ENCODE assay signal across 8 cellular contexts in the genomic region with DNA sequence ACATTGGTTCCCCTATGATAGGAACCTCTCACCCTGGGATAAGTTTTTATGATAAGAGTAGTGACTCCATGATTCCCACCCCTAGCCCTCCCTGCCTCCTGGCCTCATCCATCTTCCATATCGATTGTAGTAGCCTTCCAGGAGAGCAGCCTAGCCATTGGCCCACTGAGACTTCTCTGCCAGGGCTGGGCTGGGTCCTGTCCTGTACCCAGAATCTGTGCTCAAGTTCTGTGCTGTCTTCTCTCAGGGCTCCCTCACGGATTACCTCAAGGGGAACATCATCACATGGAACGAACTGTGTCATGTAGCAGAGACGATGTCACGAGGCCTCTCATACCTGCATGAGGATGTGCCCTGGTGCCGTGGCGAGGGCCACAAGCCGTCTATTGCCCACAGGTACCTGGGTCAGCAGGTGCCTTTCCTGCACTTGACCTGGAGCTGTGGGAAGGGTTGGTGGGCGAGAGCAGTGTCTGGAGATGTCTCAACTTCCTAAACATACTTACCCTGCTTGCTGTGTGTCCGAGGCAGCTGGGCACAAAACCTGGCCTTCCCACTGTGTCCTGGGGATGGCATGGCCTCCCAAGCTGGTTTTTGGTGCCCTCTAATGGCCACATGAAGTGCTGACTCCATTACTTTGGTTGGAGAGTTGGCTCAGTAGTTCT. TPM values are rescaled to one million over a fixed set of nuclear protein-coding genes. Genes with fewer than 3 reads are reported as not detected.
DNase-seq lines count a peak whose midpoint lies in the region; ATAC-seq, FAIRE-seq and TF ChIP-seq lines count a peak whose summit lies in the region.

No MANE protein-coding gene starts in this region.

- no peaks in the 10 kb centered on the region for H3K4me1 ChIP-seq in CD4-positive, CD25-positive, alpha-beta regulatory T cell (ENCODE audit: control insufficient read depth, insufficient read depth, low read length, poor library complexity, severe bottlenecking)
- peaks cover 0 to 2% of the 10 kb centered on the region in 2 donors for H3K4me1 ChIP-seq in kidney (ENCODE audit: control insufficient read depth in 1 of 2, insufficient read depth in 1 of 2, low read depth in 1 of 2, low read length in 2 of 2)

- peak; percentile 46 to 49 for ATAC-seq in CD4-positive, CD25-positive, alpha-beta regulatory T cell (ENCODE audit: low read depth in 2 of 2)

- peaks cover 0 to 4% (median under 1%) of the 10 kb centered on the region in 4 donors for H3K4me1 Mint-ChIP-seq in CD4-positive, CD25-positive, alpha-beta regulatory T cell

- H3K27ac ChIP-seq in CD4-positive, CD25-positive, alpha-beta regulatory T cell (ENCODE audit: insufficient read depth, low read length, poor library complexity, severe bottlenecking) = no peak overlapping the region
- H3K27ac ChIP-seq in kidney (ENCODE audit: low read depth in 2 of 2, low read length in 2 of 2) = no peak overlapping the region

- DNase-seq in CD4-positive, CD25-positive, alpha-beta regulatory T cell = peak; percentile 21 to 59 (median 45)
- peak; percentile 55 for DNase-seq in GM19240 (ENCODE audit: insufficient read length, low spot score)
- DNase-seq in Kasumi-1 (lab: John Stamatoyannopoulos, UW) = peak; percentile 50 to 54
- DNase-seq in T1000 (lab: John Stamatoyannopoulos, UW) = peak; percentile 42
- DNase-seq in central memory CD4-positive, alpha-beta T cell = peak; percentile 37
- DNase-seq in kidney = no peak
- peak in 2 of 3 donors; percentile 8 to 13 for DNase-seq in stimulated activated CD4-positive, alpha-beta T cell treated with anti-CD3 and anti-CD28 coated beads, TNF-alpha, amount 100 ng/mL, for 1 hour (ENCODE audit: low read depth in 3 of 3, low spot score in 1 of 3)
- no peak for DNase-seq in NCI-H187 treated with DMSO at 0.1 percent for 48 hours (lab: John Stamatoyannopoulos, UW)

- peak overlapping the region in 1 of 3 donors; percentile 10 for H3K27ac Mint-ChIP-seq in CD4-positive, CD25-positive, alpha-beta regulatory T cell

- H3K9ac ChIP-seq in kidney (ENCODE audit: low read length in 2 of 2) = no peak overlapping the region

- peaks cover 39% of the 10 kb centered on the region for H3K36me3 ChIP-seq in CD4-positive, CD25-positive, alpha-beta regulatory T cell (ENCODE audit: control insufficient read depth, insufficient read depth, low read length)
- H3K36me3 ChIP-seq in kidney (ENCODE audit: control insufficient read depth in 1 of 2, insufficient read depth in 2 of 2, low read length in 2 of 2) = peaks cover 37 to 38% of the 10 kb centered on the region in 2 donors

- H3K27me3 ChIP-seq in CD4-positive, CD25-positive, alpha-beta regulatory T cell (ENCODE audit: control insufficient read depth, insufficient read depth, low read length) = no peaks in the 10 kb centered on the region

- H3K9me3 Mint-ChIP-seq in CD4-positive, CD25-positive, alpha-beta regulatory T cell = no peaks in the 10 kb centered on the region

- intact Hi-C loops in kidney (cut with DNase I) = no loop called here

- peak; percentile 60 for FAIRE-seq in kidney (lab: Jason Lieb, UNC)

- peak overlapping the region in 1 of 4 donors; percentile 62 for H3K4me3 Mint-ChIP-seq in CD4-positive, CD25-positive, alpha-beta regulatory T cell

- no peaks in the 10 kb centered on the region for H3K27me3 Mint-ChIP-seq in CD4-positive, CD25-positive, alpha-beta regulatory T cell

- no peak overlapping the region for H3K4me3 ChIP-seq in CD4-positive, CD25-positive, alpha-beta regulatory T cell (ENCODE audit: low read depth, low read length)
- H3K4me3 ChIP-seq in kidney (ENCODE audit: low read length in 2 of 2) = no peak overlapping the region

- peaks cover 19% of the 10 kb centered on the region for H3K36me3 Mint-ChIP-seq in CD4-positive, CD25-positive, alpha-beta regulatory T cell

- peak; percentile 86 for TF ChIP-seq CTCF in kidney (IDR thresholded peaks at IDR 0.05; ENCODE audit: borderline replicate concordance, extremely low read depth, insufficient read depth)

- H3K9me3 ChIP-seq in CD4-positive, CD25-positive, alpha-beta regulatory T cell (ENCODE audit: control insufficient read depth in 2 of 2, low read length in 2 of 2) = no peaks in the 10 kb centered on the region
- no peaks in the 10 kb centered on the region for H3K9me3 ChIP-seq in kidney (ENCODE audit: control insufficient read depth in 1 of 2, low read length in 2 of 2)

RNA-seq across cellular contexts. Expression of a gene that starts 16.6 kb away (rescaled TPM):
- total RNA-seq in CD4-positive, CD25-positive, alpha-beta regulatory T cell = 26.0 TPM
- polyA plus RNA-seq in CD4-positive, CD25-positive, alpha-beta regulatory T cell = 1 to 10 TPM; 5.9 to 9.6 (median 8.3) TPM
- total RNA-seq in kidney = 16.4 TPM
- polyA plus RNA-seq in kidney (ENCODE audit: insufficient read depth, low read depth, low replicate concordance) = 5.5 TPM

RNA-seq across cellular contexts. Expression of a gene that starts 25.9 kb away (rescaled TPM):
- 12.7 TPM for total RNA-seq in CD4-positive, CD25-positive, alpha-beta regulatory T cell
- polyA plus RNA-seq in CD4-positive, CD25-positive, alpha-beta regulatory T cell = 1 to 10 TPM in 2 of 4 donors, under 1 TPM in 2; 0.14 to 2.4 (median 1.0) TPM
- 11.2 TPM for total RNA-seq in kidney
- 1.2 TPM for polyA plus RNA-seq in kidney (ENCODE audit: insufficient read depth, low read depth, low replicate concordance)

Comparison
In these comparisons a context has a peak if more than half of its experiments do, and no peak if none do; other contexts are left out.
1. DNase-seq: peak in CD4-positive, CD25-positive, alpha-beta regulatory T cell (3 of 3), GM19240 (single experiment), Kasumi-1 (2 of 2), T1000 (single experiment), central memory CD4-positive, alpha-beta T cell (single experiment) and stimulated activated CD4-positive, alpha-beta T cell treated with anti-CD3 and anti-CD28 coated beads, TNF-alpha, amount 100 ng/mL, for 1 hour (2 of 3); none in kidney (single experiment) and NCI-H187 treated with DMSO at 0.1 percent for 48 hours (single experiment).